In genomic region chr11:131934006-131934405, GRCh38 we compare ENCODE assay signal across 27 cellular contexts.
"Had no signal": no experiment of that assay in that cellular context is flagged by ENCODE, and none has a peak within 500 bp of the region (broad histone marks: within the 10 kb centered on the region; RNA-seq: fewer than 3 reads in every experiment).

No MANE protein-coding gene starts in this region.

- H3K4me3 Mint-ChIP-seq: activated B cell treated with CpG ODN at 0.5 μM for 24 hours; activated CD8-positive, alpha-beta T cell treated with anti-CD3 and anti-CD28 coated beads for 36 hours; activated naive CD8-positive, alpha-beta T cell; activated T-cell treated with anti-CD3 and anti-CD28 coated beads, Interleukin-2, amount 50 U/mL, for 4 hours; activated T-helper 17 cell treated with anti-CD3 and anti-CD28 coated beads, Interleukin-2, amount 50 U/mL, for 72 hours; central memory CD8-positive, alpha-beta T cell; dendritic cell treated with granulocyte-macrophage colony-stimulating factor and Interleukin-4, amounts not matched to agents 40 ng/mL and 50 ng/mL, for 4 days; effector memory CD8-positive, alpha-beta T cell; T-helper 17 cell; T-helper 2 cell treated with Interferon-gamma antibody and Interleukin-4, amounts not matched to agents 5 μg/mL and 100 μg/mL, for 36 hours had no signal

- DNase-seq: activated B cell treated with CpG ODN at 0.5 μM for 24 hours; activated CD4-positive, alpha-beta T cell treated with anti-CD3 and anti-CD28 coated beads for 48 hours; activated CD4-positive, alpha-beta T cell treated with anti-CD3 and anti-CD28 coated beads, Interleukin-2, amount 50 U/mL, for 1 hour; activated CD4-positive, alpha-beta T cell treated with anti-CD3 and anti-CD28 coated beads, Interleukin-2, amount 50 U/mL, for 48 hours; activated CD8-positive, alpha-beta memory T cell treated with anti-CD3 and anti-CD28 coated beads for 24 hours; activated CD8-positive, alpha-beta T cell treated with anti-CD3 and anti-CD28 coated beads for 36 hours; activated effector memory CD4-positive, alpha-beta T cell treated with Interleukin-2 at 50 U/mL for 16 hours; activated gamma-delta T cell treated with Interleukin-2 at 50 U/mL for 16 hours; activated naive CD4-positive, alpha-beta T cell treated with anti-CD3 and anti-CD28 coated beads, Interleukin-2, amount 50 U/mL, for 16 hours; activated naive CD4-positive, alpha-beta T cell treated with Interleukin-2 at 50 U/mL for 16 hours; activated T-cell treated with anti-CD3 and anti-CD28 coated beads, Interleukin-2, amount 50 U/mL, for 4 hours; amniotic stem cell; anterior cingulate cortex; brain microvascular endothelial cell; effector CD4-positive, alpha-beta T cell; effector memory CD8-positive, alpha-beta T cell; esophagus squamous epithelium; head of caudate nucleus; T-helper 17 cell; T1000; WERI-Rb-1 had no signal

- H3K4me1 Mint-ChIP-seq: activated B cell treated with CpG ODN at 0.5 μM for 24 hours; activated T-helper 17 cell treated with anti-CD3 and anti-CD28 coated beads, Interleukin-2, amount 50 U/mL, for 72 hours; central memory CD8-positive, alpha-beta T cell; T-helper 17 cell had no signal

- H3K27me3 Mint-ChIP-seq: activated B cell treated with CpG ODN at 0.5 μM for 24 hours; central memory CD8-positive, alpha-beta T cell; effector memory CD8-positive, alpha-beta T cell; T-helper 17 cell had no signal

- H3K9me3 Mint-ChIP-seq: activated B cell treated with CpG ODN at 0.5 μM for 24 hours; activated CD8-positive, alpha-beta T cell treated with anti-CD3 and anti-CD28 coated beads for 36 hours; activated T-cell treated with anti-CD3 and anti-CD28 coated beads, Interleukin-2, amount 50 U/mL, for 4 hours; activated T-helper 17 cell treated with anti-CD3 and anti-CD28 coated beads, Interleukin-2, amount 50 U/mL, for 72 hours; dendritic cell treated with granulocyte-macrophage colony-stimulating factor and Interleukin-4, amounts not matched to agents 40 ng/mL and 50 ng/mL, for 4 days; T-helper 2 cell treated with Interferon-gamma antibody and Interleukin-4, amounts not matched to agents 5 μg/mL and 100 μg/mL, for 36 hours had no signal

- H3K27ac Mint-ChIP-seq: activated B cell treated with CpG ODN at 0.5 μM for 24 hours; activated CD8-positive, alpha-beta T cell treated with anti-CD3 and anti-CD28 coated beads for 36 hours; activated naive CD8-positive, alpha-beta T cell; activated T-helper 17 cell treated with anti-CD3 and anti-CD28 coated beads, Interleukin-2, amount 50 U/mL, for 72 hours; dendritic cell treated with granulocyte-macrophage colony-stimulating factor and Interleukin-4, amounts not matched to agents 40 ng/mL and 50 ng/mL, for 4 days; effector memory CD8-positive, alpha-beta T cell; T-helper 17 cell; T-helper 2 cell treated with Interferon-gamma antibody and Interleukin-4, amounts not matched to agents 5 μg/mL and 100 μg/mL, for 36 hours had no signal

- H3K36me3 Mint-ChIP-seq: activated naive CD8-positive, alpha-beta T cell had no signal

- ATAC-seq: activated CD4-positive, CD25-positive, alpha-beta regulatory T cell treated with anti-CD3 and anti-CD28 coated beads, Interleukin-2, amount 50 U/mL, for 24 hours; activated CD8-positive, alpha-beta T cell treated with anti-CD3 and anti-CD28 coated beads for 36 hours; activated T-cell treated with anti-CD3 and anti-CD28 coated beads, Interleukin-2, amount 50 U/mL, for 4 hours; activated T-helper 17 cell treated with anti-CD3 and anti-CD28 coated beads, Interleukin-2, amount 50 U/mL, for 72 hours; effector memory CD8-positive, alpha-beta T cell; T-helper 17 cell had no signal
